Comparison of ENCODE assay signal across 14 cellular contexts in the genomic region with DNA sequence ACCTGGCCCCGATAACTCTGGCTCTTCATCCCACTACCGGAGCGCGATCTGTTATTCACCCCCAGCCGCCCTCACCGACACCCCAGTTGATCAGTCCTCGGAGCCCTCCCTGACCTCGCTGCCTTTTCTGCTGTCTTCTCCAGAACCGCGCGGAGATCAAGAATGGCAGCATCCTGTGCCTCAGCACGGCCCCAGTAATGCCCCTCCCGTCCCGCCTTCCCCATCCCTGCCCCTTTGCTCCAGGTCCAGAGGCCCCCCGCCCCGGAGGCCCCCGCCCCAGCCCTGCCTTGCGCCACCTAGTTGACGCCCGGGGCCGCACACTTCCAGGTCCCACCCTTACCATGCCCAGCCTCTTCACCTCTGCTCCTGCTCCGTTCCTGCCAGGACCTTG. TPM values are rescaled to one million over a fixed set of nuclear protein-coding genes. Genes with fewer than 3 reads are reported as not detected.
DNase-seq lines count a peak whose midpoint lies in the region; ATAC-seq, FAIRE-seq and TF ChIP-seq lines count a peak whose summit lies in the region.
"Had no signal": no experiment of that assay in that cellular context is flagged by ENCODE, and none has a peak within 500 bp of the region (broad histone marks: within the 10 kb centered on the region; RNA-seq: fewer than 3 reads in every experiment).

No MANE protein-coding gene starts in this region.

- no peak overlapping the region for H3K27ac ChIP-seq in foreskin keratinocyte
- H3K27ac ChIP-seq: BLaER1, uterus had no signal

- POLR2A ChIA-PET in Caco-2 (lab: Charles Lee), result interaction anchor here (0.9 to 1.4 kb wide), 3 partner anchors 27 to 48 kb away, joined by 3 to 4 read pairs (median 3); partner anchors contain the start of gene TMEM208

- H3K27me3 Mint-ChIP-seq in Caco-2 (ENCODE audit: insufficient read depth, unreplicated experiment) (no peaks in the 10 kb centered on the region), neural crest cell (ENCODE audit: low read depth) (no peaks in the 10 kb centered on the region)

- H3K36me3 Mint-ChIP-seq in Caco-2 (ENCODE audit: insufficient read depth, unreplicated experiment) (peaks cover 59% of the 10 kb centered on the region), neural crest cell (ENCODE audit: low read depth) (peaks cover 9% of the 10 kb centered on the region)

- no peaks in the 10 kb centered on the region for H3K27me3 ChIP-seq in Caco-2 (replicated peaks; ENCODE audit: control insufficient read depth, insufficient read depth, low read length)
- no peaks in the 10 kb centered on the region for H3K27me3 ChIP-seq in foreskin keratinocyte
- H3K27me3 ChIP-seq: BLaER1, uterus had no signal

- CTCF ChIA-PET in Caco-2 (lab: Charles Lee), result interaction anchor here (0.6 to 2.7 kb wide), 4 partner anchors 28 to 1509 kb away, joined by 3 to 24 read pairs (median 6); partner anchors contain the start of genes FHOD1, SLC9A5 and TMEM208

- no TSS peak for BruUV-seq in Caco-2 (replicated peaks; lab: Mats Ljungman, UMichigan)

- TF ChIP-seq CTCF in Caco-2 (IDR thresholded peaks at IDR 0.05; ENCODE audit: insufficient read depth in 1 of 2, low read depth in 1 of 2, low read length in 1 of 2, severe bottlenecking in 1 of 2, unreplicated experiment in 1 of 2) (peak; percentile 52 to 78), foreskin keratinocyte (conservative IDR thresholded peaks at IDR 0.05) (no peak), neural crest cell (conservative IDR thresholded peaks at IDR 0.05) (peak; percentile 9)

- peaks cover 8% of the 10 kb centered on the region for H3K36me3 ChIP-seq in Caco-2 (ENCODE audit: control insufficient read depth, insufficient read depth, low read length)
- H3K36me3 ChIP-seq: uterus had no signal

- no peaks in the 10 kb centered on the region for H3K9me3 Mint-ChIP-seq in Caco-2 (ENCODE audit: unreplicated experiment)
- H3K9me3 Mint-ChIP-seq in neural crest cell, result no peaks in the 10 kb centered on the region

- peak overlapping the region; percentile 95 for H3K4me3 ChIP-seq in Caco-2 (ENCODE audit: low read depth, low read length)
- H3K4me3 ChIP-seq: BLaER1, uterus had no signal

- peak overlapping the region; percentile 50 for H3K27ac Mint-ChIP-seq in Caco-2 (ENCODE audit: unreplicated experiment)
- H3K27ac Mint-ChIP-seq in neural crest cell (ENCODE audit: unreplicated experiment), result no peak overlapping the region

- no peak for FAIRE-seq in urothelium cell line (lab: Jason Lieb, UNC)

- peaks cover 23% of the 10 kb centered on the region for H3K4me1 Mint-ChIP-seq in Caco-2 (ENCODE audit: low read depth, unreplicated experiment)
- peaks cover 8% of the 10 kb centered on the region for H3K4me1 Mint-ChIP-seq in neural crest cell

- DNase-seq in Caco-2 (peak; percentile 71 to 73), NCI-H146 treated with DMSO at 0.1 percent for 48 hours (lab: John Stamatoyannopoulos, UW; ENCODE audit: unreplicated experiment) (peak; percentile 25), foreskin keratinocyte (no peak), neural crest cell (ENCODE audit: low read depth, low spot score) (no peak), NCI-H2196 (lab: John Stamatoyannopoulos, UW; ENCODE audit: unreplicated experiment) (no peak), urothelium cell line (ENCODE audit: low spot score) (no peak), medulla oblongata (ENCODE audit: extremely low spot score) (no peak)
- DNase-seq: activated gamma-delta T cell treated with Interleukin-2 at 50 U/mL for 16 hours, NCI-H2107, SHP77 treated with DMSO at 0.1 percent for 48 hours, uterus had no signal

- H3K9me3 ChIP-seq in Caco-2, result no peaks in the 10 kb centered on the region
- H3K9me3 ChIP-seq: BLaER1, uterus had no signal

- H3K4me1 ChIP-seq in Caco-2, result peaks cover 27% of the 10 kb centered on the region
- peaks cover 6% of the 10 kb centered on the region for H3K4me1 ChIP-seq in foreskin keratinocyte
- H3K4me1 ChIP-seq: uterus had no signal

- intact Hi-C loops in Caco-2 (cut with micrococcal nuclease; ENCODE audit: unreplicated experiment), result loop anchor here (1.0 to 2.0 kb wide), 2 partner anchors 15 to 27 kb away; partner anchors contain the start of gene TMEM208

- H3K4me3 Mint-ChIP-seq in Caco-2 (ENCODE audit: unreplicated experiment) (peak overlapping the region; percentile 84), neural crest cell (peak overlapping the region; percentile 34)

- ATAC-seq in foreskin keratinocyte, result peak; percentile 37
- no peak for ATAC-seq in GM21360 (IDR thresholded peaks at IDR 0.05; ENCODE audit: unreplicated experiment)

RNA-seq across cellular contexts. Expression of gene ELMO3, which starts 0.9 kb away (rescaled TPM):
- total RNA-seq in Caco-2 (2022) (27.8 and 28.7 TPM in 2 replicates), foreskin keratinocyte (35.7 and 41.2 TPM in 2 replicates), neural crest cell (3.9 and 4.5 TPM in 2 replicates)
- 38.6 and 46.7 TPM in 2 replicates for polyA plus RNA-seq in foreskin keratinocyte

RNA-seq across cellular contexts. Expression of gene E2F4, which starts 7.8 kb away (rescaled TPM):
- 113 and 115 TPM in 2 replicates for total RNA-seq in Caco-2 (2022)
- 94.1 and 96.9 TPM in 2 replicates for total RNA-seq in foreskin keratinocyte
- 74.1 and 82.2 TPM in 2 replicates for polyA plus RNA-seq in foreskin keratinocyte
- total RNA-seq in neural crest cell, result 89.7 and 97.0 TPM in 2 replicates

RNA-seq across cellular contexts. Expression of gene EXOC3L1, which starts 9.9 kb away (rescaled TPM):
- total RNA-seq in Caco-2 (2022) (0.61 and 0.72 TPM in 2 replicates), foreskin keratinocyte (not detected in 2 replicates), neural crest cell (0.30 and 0.44 TPM in 2 replicates)
- 0.13 TPM in 1 of 2 replicates, not detected in the other for polyA plus RNA-seq in foreskin keratinocyte
- total RNA-seq: osteocyte had no signal

RNA-seq across cellular contexts. Expression of gene MATCAP1, which starts 16.0 kb away (rescaled TPM):
- total RNA-seq in Caco-2 (2022) (22.2 and 28.6 TPM in 2 replicates), foreskin keratinocyte (10.0 and 11.0 TPM in 2 replicates), neural crest cell (90.9 and 97.7 TPM in 2 replicates)
- 6.9 and 8.7 TPM in 2 replicates for polyA plus RNA-seq in foreskin keratinocyte

RNA-seq across cellular contexts. Expression of gene TMEM208, which starts 27.1 kb away (rescaled TPM):
- total RNA-seq in Caco-2 (2022), result 63.8 and 69.7 TPM in 2 replicates
- 41.4 and 48.3 TPM in 2 replicates for total RNA-seq in foreskin keratinocyte
- 80.0 and 90.7 TPM in 2 replicates for polyA plus RNA-seq in foreskin keratinocyte
- total RNA-seq in neural crest cell, result 35.7 and 36.1 TPM in 2 replicates

Comparison
In these comparisons a context has a peak if more than half of its experiments do, and no peak if none do; other contexts are left out.
1. DNase-seq: peak in Caco-2 (2 of 2) and NCI-H146 treated with DMSO at 0.1 percent for 48 hours (single experiment); none in foreskin keratinocyte (0 of 2), neural crest cell (single experiment), NCI-H2196 (single experiment), urothelium cell line (single experiment) and medulla oblongata (single experiment).